Comparison of ENCODE assay signal across 8 cellular contexts in genomic region chr9:133164209-133164590, GRCh38. TPM values are rescaled to one million over a fixed set of nuclear protein-coding genes. Genes with fewer than 3 reads are reported as not detected.
A peak's percentile ranks its signal among the peaks of the same experiment; 100 is the strongest.
DNase-seq lines count a peak whose midpoint lies in the region; ATAC-seq and TF ChIP-seq lines count a peak whose summit lies in the region.
"Had no signal": no experiment of that assay in that cellular context is flagged by ENCODE, and none has a peak within 500 bp of the region (broad histone marks: within the 10 kb centered on the region; RNA-seq: fewer than 3 reads in every experiment).

No MANE protein-coding gene starts in this region.

- no peaks in the 10 kb centered on the region for H4K20me1 ChIP-seq in hepatocyte (ENCODE audit: insufficient read depth, poor library complexity, severe bottlenecking)

- H3K27me3 ChIP-seq in H7 (ENCODE audit: control insufficient read depth, insufficient read depth, low read length), result peaks cover 15% of the 10 kb centered on the region
- no peaks in the 10 kb centered on the region for H3K27me3 ChIP-seq in hepatocyte
- peaks cover 0 to 29% (median 7%) of the 10 kb centered on the region in 7 donors for H3K27me3 ChIP-seq in spleen (replicated peaks in 1 of 7)

- no peak for TF ChIP-seq CTCF in activated CD8-positive, alpha-beta T cell treated with anti-CD3 and anti-CD28 coated beads for 36 hours (IDR thresholded peaks at IDR 0.05)
- TF ChIP-seq CTCF in hepatocyte (IDR thresholded peaks at IDR 0.05; ENCODE audit: poor library complexity), result no peak
- no peak for TF ChIP-seq CTCF in spleen (IDR thresholded peaks at IDR 0.05 in 8 of 11, conservative IDR thresholded peaks at IDR 0.05 in 3 of 11)

- H3K36me3 ChIP-seq in H7 (replicated peaks; ENCODE audit: control insufficient read depth, insufficient read depth, low read length), result peaks cover 7% of the 10 kb centered on the region
- no peaks in the 10 kb centered on the region for H3K36me3 ChIP-seq in hepatocyte (replicated peaks; ENCODE audit: insufficient read depth, low read depth)
- H3K36me3 ChIP-seq in spleen, result peaks cover 0 to 13% (median 0%) of the 10 kb centered on the region in 6 donors

- H3K4me1 ChIP-seq in hepatocyte (ENCODE audit: insufficient read depth) (peaks cover 20% of the 10 kb centered on the region), spleen (peaks cover 10 to 43% (median 32%) of the 10 kb centered on the region in 6 donors)

- no peak overlapping the region for H3K27ac Mint-ChIP-seq in activated CD8-positive, alpha-beta T cell treated with anti-CD3 and anti-CD28 coated beads for 36 hours

- DNase-seq in H7 (no peak), hepatocyte (ENCODE audit: low spot score) (peak; percentile 7), spleen (no peak), NCI-H2081 treated with DMSO at 0.1 percent for 48 hours (lab: John Stamatoyannopoulos, UW) (no peak)
- DNase-seq in activated CD8-positive, alpha-beta T cell treated with anti-CD3 and anti-CD28 coated beads for 36 hours, result no peak
- no peak for DNase-seq in activated effector memory CD4-positive, alpha-beta T cell treated with anti-CD3 and anti-CD28 coated beads, Interleukin-2, amount 50 U/mL, for 16 hours

- ATAC-seq in activated CD8-positive, alpha-beta T cell treated with anti-CD3 and anti-CD28 coated beads for 36 hours, result no peak
- no peak for ATAC-seq in GM19467 (IDR thresholded peaks at IDR 0.05; ENCODE audit: unreplicated experiment)

- H3K27me3 Mint-ChIP-seq in activated CD8-positive, alpha-beta T cell treated with anti-CD3 and anti-CD28 coated beads for 36 hours, result peaks cover 3% of the 10 kb centered on the region

- WGBS in hepatocyte (ENCODE audit: low lambda C conversion rate, missing lambda C conversion rate), result 81% methylated on average over 13 of the region's 13 CpGs
- WGBS in spleen, 5 donors, result 63 to 93% (median 69%) methylated on average over 8 to 13 of the region's 13 CpGs

- TF ChIP-seq POLR2A in spleen (IDR thresholded peaks at IDR 0.05), result no peak

- H3K27ac ChIP-seq in hepatocyte (no peak overlapping the region), spleen (peak overlapping the region in 7 of 8 donors; percentile 48 to 88 (median 73))

- no peaks in the 10 kb centered on the region for H3K9me3 Mint-ChIP-seq in activated CD8-positive, alpha-beta T cell treated with anti-CD3 and anti-CD28 coated beads for 36 hours

- no peaks in the 10 kb centered on the region for H3K9me3 ChIP-seq in hepatocyte (ENCODE audit: low read depth)
- H3K9me3 ChIP-seq in spleen, result no peaks in the 10 kb centered on the region

- peak overlapping the region; percentile 98 for H3K4me2 ChIP-seq in hepatocyte

- no peaks in the 10 kb centered on the region for H3K79me2 ChIP-seq in hepatocyte

- CTCF ChIA-PET in activated CD8-positive, alpha-beta T cell treated with anti-CD3 and anti-CD28 coated beads for 36 hours (lab: Charles Lee), result interaction anchor here (1.4 kb wide), 1 partner anchor 17 kb away, joined by 5 read pairs; no protein-coding TSS in a partner anchor

- POLR2A ChIA-PET in activated CD8-positive, alpha-beta T cell treated with anti-CD3 and anti-CD28 coated beads for 36 hours (lab: Charles Lee), result interaction anchor here (0.6 kb wide), 1 partner anchor 121 kb away, joined by 3 read pairs; no protein-coding TSS in a partner anchor

- H2AFZ ChIP-seq in hepatocyte, result peak overlapping the region; percentile 99

- no peaks in the 10 kb centered on the region for H3K4me1 Mint-ChIP-seq in activated CD8-positive, alpha-beta T cell treated with anti-CD3 and anti-CD28 coated beads for 36 hours (ENCODE audit: low read depth)

- intact Hi-C loops in activated CD8-positive, alpha-beta T cell treated with anti-CD3 and anti-CD28 coated beads for 36 hours (cut with micrococcal nuclease), result no loop called here
- intact Hi-C loops in spleen (cut with DNase I; ENCODE audit: low total_unique reads), result no loop called here

- H3K4me3 ChIP-seq in H7 (ENCODE audit: insufficient read depth, low read depth, low read length), result peak overlapping the region; percentile 64
- peak overlapping the region; percentile 88 for H3K4me3 ChIP-seq in hepatocyte
- H3K4me3 ChIP-seq in spleen, result peak overlapping the region; percentile 54 to 84 (median 63)

- H3K9me2 ChIP-seq in hepatocyte (replicated peaks; ENCODE audit: insufficient read depth), result no peaks in the 10 kb centered on the region

- H3K4me3 Mint-ChIP-seq in activated CD8-positive, alpha-beta T cell treated with anti-CD3 and anti-CD28 coated beads for 36 hours, result peak overlapping the region; percentile 67

- H3K36me3 Mint-ChIP-seq in activated CD8-positive, alpha-beta T cell treated with anti-CD3 and anti-CD28 coated beads for 36 hours (ENCODE audit: low read depth), result no peaks in the 10 kb centered on the region

RNA-seq across cellular contexts. Expression of gene GBGT1, which starts 0.5 kb away (rescaled TPM):
- 6.8 and 7.5 TPM in 2 replicates for total RNA-seq in H7 (2014; rRNA removed; shearing (Covaris generic))
- total RNA-seq in activated CD8-positive, alpha-beta T cell treated with anti-CD3 and anti-CD28 coated beads for 36 hours, result 1 to 10 TPM; 3.6 to 4.1 TPM
- total RNA-seq in hepatocyte, result 10.1 and 15.5 TPM in 2 replicates
- polyA plus RNA-seq in hepatocyte, result 4.0 and 5.8 TPM in 2 replicates
- 10 to 100 TPM; 16.8 to 52.8 (median 31.2) TPM for total RNA-seq in spleen
- 10 to 100 TPM in 2 of 3 donors, 1 to 10 TPM in 1; 9.2 to 14.1 (median 10.7) TPM for polyA plus RNA-seq in spleen

RNA-seq across cellular contexts. Expression of gene RALGDS, which starts 43.2 kb away (rescaled TPM):
- 24.4 and 24.6 TPM in 2 replicates for total RNA-seq in H7 (2014; rRNA removed; shearing (Covaris generic))
- 10 to 100 TPM; 80.5 to 88.2 TPM for total RNA-seq in activated CD8-positive, alpha-beta T cell treated with anti-CD3 and anti-CD28 coated beads for 36 hours
- total RNA-seq in hepatocyte (26.9 and 30.9 TPM in 2 replicates), spleen (10 to 100 TPM; 50.6 to 74.3 (median 60.3) TPM)
- polyA plus RNA-seq in hepatocyte (48.0 and 51.7 TPM in 2 replicates), spleen (10 to 100 TPM; 21.3 to 40.1 (median 27.2) TPM)

RNA-seq across cellular contexts. Expression of gene OBP2B, which starts 44.9 kb away (rescaled TPM):
- total RNA-seq in H7 (2014; rRNA removed; shearing (Covaris generic)), result not detected in 2 replicates
- not detected for total RNA-seq in activated CD8-positive, alpha-beta T cell treated with anti-CD3 and anti-CD28 coated beads for 36 hours
- total RNA-seq in hepatocyte, result not detected in 2 replicates
- not detected in 2 replicates for polyA plus RNA-seq in hepatocyte
- total RNA-seq in spleen, result under 1 TPM in 1 of 7 donors, not detected in 6; 0.95 TPM
- polyA plus RNA-seq in spleen, result under 1 TPM in 2 of 3 donors, not detected in 1; 0.16 to 0.38 TPM
- total RNA-seq: glomerular endothelial cell had no signal
